In genomic region chr2:234794866-234795265, GRCh38 we compare ENCODE assay signal across 33 cellular contexts.
"Had no signal": no experiment of that assay in that cellular context is flagged by ENCODE, and none has a peak within 500 bp of the region (broad histone marks: within the 10 kb centered on the region; RNA-seq: fewer than 3 reads in every experiment).

No MANE protein-coding gene starts in this region.

- H3K27ac ChIP-seq: breast epithelium, gastroesophageal sphincter, sigmoid colon, stomach, thyroid gland, upper lobe of left lung, vagina had no signal

- H3K4me3 Mint-ChIP-seq: activated B cell treated with CpG ODN at 0.5 μM for 24 hours; activated CD8-positive, alpha-beta memory T cell treated with anti-CD3 and anti-CD28 coated beads, Interleukin-2, amount 10 ng/mL, durations not matched to agents 7 days and 5 days; activated CD8-positive, alpha-beta T cell treated with anti-CD3 and anti-CD28 coated beads, Interleukin-2, amount 10 ng/mL, durations not matched to agents 7 days and 5 days; activated naive CD4-positive, alpha-beta T cell treated with anti-CD3 and anti-CD28 coated beads, Interleukin-2, amount 10 ng/mL, durations not matched to agents 7 days and 5 days; activated naive CD8-positive, alpha-beta T cell treated with anti-CD3 and anti-CD28 coated beads, Interleukin-2, amount 10 ng/mL, durations not matched to agents 7 days and 5 days; immature natural killer cell; naive thymus-derived CD4-positive, alpha-beta T cell; stimulated activated naive B cell treated with anti-CD40 and anti-IgM and Interleukin-4, amounts not matched to agents 10 μg/mL and 1 μg/mL and 100 μg/mL, for 72 hours; T-helper 17 cell had no signal

- H3K27me3 ChIP-seq: breast epithelium, gastroesophageal sphincter, sigmoid colon, thyroid gland, upper lobe of left lung, vagina had no signal

- H3K36me3 ChIP-seq: breast epithelium, gastroesophageal sphincter, sigmoid colon, stomach, thyroid gland, upper lobe of left lung, vagina had no signal

- H3K4me1 Mint-ChIP-seq: activated B cell treated with CpG ODN at 0.5 μM for 24 hours; activated CD8-positive, alpha-beta memory T cell treated with anti-CD3 and anti-CD28 coated beads, Interleukin-2, amount 10 ng/mL, durations not matched to agents 7 days and 5 days; activated naive CD4-positive, alpha-beta T cell treated with anti-CD3 and anti-CD28 coated beads, Interleukin-2, amount 10 ng/mL, durations not matched to agents 7 days and 5 days; activated naive CD8-positive, alpha-beta T cell treated with anti-CD3 and anti-CD28 coated beads, Interleukin-2, amount 10 ng/mL, durations not matched to agents 7 days and 5 days; immature natural killer cell; naive thymus-derived CD4-positive, alpha-beta T cell; stimulated activated naive B cell treated with anti-CD40 and anti-IgM and Interleukin-4, amounts not matched to agents 10 μg/mL and 1 μg/mL and 100 μg/mL, for 72 hours; T-helper 17 cell had no signal

- H3K36me3 Mint-ChIP-seq: activated CD8-positive, alpha-beta memory T cell treated with anti-CD3 and anti-CD28 coated beads, Interleukin-2, amount 10 ng/mL, durations not matched to agents 7 days and 5 days; activated naive CD4-positive, alpha-beta T cell treated with anti-CD3 and anti-CD28 coated beads, Interleukin-2, amount 10 ng/mL, durations not matched to agents 7 days and 5 days; activated naive CD8-positive, alpha-beta T cell treated with anti-CD3 and anti-CD28 coated beads, Interleukin-2, amount 10 ng/mL, durations not matched to agents 7 days and 5 days; immature natural killer cell; naive thymus-derived CD4-positive, alpha-beta T cell; stimulated activated naive B cell treated with anti-CD40 and anti-IgM and Interleukin-4, amounts not matched to agents 10 μg/mL and 1 μg/mL and 100 μg/mL, for 72 hours had no signal

- DNase-seq: activated B cell treated with CpG ODN at 0.5 μM for 24 hours; activated CD4-positive, alpha-beta T cell treated with anti-CD3 and anti-CD28 coated beads, Interleukin-2, amount 50 U/mL, for 1 hour; activated CD8-positive, alpha-beta memory T cell treated with anti-CD3 and anti-CD28 coated beads, Interleukin-2, amount 10 ng/mL, durations not matched to agents 7 days and 5 days; activated CD8-positive, alpha-beta T cell treated with anti-CD3 and anti-CD28 coated beads, Interleukin-2, amount 10 ng/mL, durations not matched to agents 7 days and 5 days; activated gamma-delta T cell; activated naive CD4-positive, alpha-beta T cell treated with anti-CD3 and anti-CD28 coated beads, Interleukin-2, amount 10 ng/mL, durations not matched to agents 7 days and 5 days; activated naive CD8-positive, alpha-beta T cell treated with anti-CD3 and anti-CD28 coated beads, Interleukin-2, amount 10 ng/mL, durations not matched to agents 7 days and 5 days; activated T-cell treated with anti-CD3 and anti-CD28 coated beads for 4 hours; central memory CD4-positive, alpha-beta T cell; dermis blood vessel endothelial cell; effector CD4-positive, alpha-beta T cell; head of caudate nucleus; hypothalamus; immature natural killer cell; kidney; left colon; naive thymus-derived CD4-positive, alpha-beta T cell; retina; sigmoid colon; small intestine; stimulated activated CD4-positive, alpha-beta T cell treated with anti-CD3 and anti-CD28 coated beads, Interleukin-1b, Interleukin-23, amount 100 ng/mL, for 48 hours; stimulated activated CD4-positive, alpha-beta T cell treated with anti-CD3 and anti-CD28 coated beads, Interleukin-4, amount 100 ng/mL, for 4 hours; stimulated activated CD8-positive, alpha-beta memory T cell treated with anti-CD3 and anti-CD28 coated beads, Interleukin-4, amount 100 ng/mL, for 48 hours; stimulated activated naive B cell treated with anti-CD40 and anti-IgM and Interleukin-4, amounts not matched to agents 10 μg/mL and 1 μg/mL and 100 μg/mL, for 72 hours; stomach; T-helper 17 cell; thyroid gland; upper lobe of left lung had no signal

- H3K9me3 Mint-ChIP-seq: activated B cell treated with CpG ODN at 0.5 μM for 24 hours; activated naive CD4-positive, alpha-beta T cell treated with anti-CD3 and anti-CD28 coated beads, Interleukin-2, amount 10 ng/mL, durations not matched to agents 7 days and 5 days; activated naive CD8-positive, alpha-beta T cell treated with anti-CD3 and anti-CD28 coated beads, Interleukin-2, amount 10 ng/mL, durations not matched to agents 7 days and 5 days; immature natural killer cell; stimulated activated naive B cell treated with anti-CD40 and anti-IgM and Interleukin-4, amounts not matched to agents 10 μg/mL and 1 μg/mL and 100 μg/mL, for 72 hours had no signal

- ATAC-seq: activated CD8-positive, alpha-beta memory T cell treated with anti-CD3 and anti-CD28 coated beads, Interleukin-2, amount 10 ng/mL, durations not matched to agents 7 days and 5 days; activated CD8-positive, alpha-beta T cell treated with anti-CD3 and anti-CD28 coated beads, Interleukin-2, amount 10 ng/mL, durations not matched to agents 7 days and 5 days; gastroesophageal sphincter; left colon; naive thymus-derived CD4-positive, alpha-beta T cell; SK-N-SH treated with all-trans-retinoic acid at 6 μM for 48 hours; stimulated activated naive B cell treated with anti-CD40 and anti-IgM and Interleukin-4, amounts not matched to agents 10 μg/mL and 1 μg/mL and 100 μg/mL, for 72 hours; T-helper 17 cell had no signal

- H3K9me3 ChIP-seq: breast epithelium, gastroesophageal sphincter, sigmoid colon, stomach, thyroid gland, upper lobe of left lung, vagina had no signal

- H3K4me3 ChIP-seq: breast epithelium, gastroesophageal sphincter, sigmoid colon, stomach, thyroid gland, upper lobe of left lung, vagina had no signal

- H3K4me1 ChIP-seq: breast epithelium, gastroesophageal sphincter, thyroid gland, upper lobe of left lung, vagina had no signal

- H3K27me3 Mint-ChIP-seq: activated naive CD8-positive, alpha-beta T cell treated with anti-CD3 and anti-CD28 coated beads, Interleukin-2, amount 10 ng/mL, durations not matched to agents 7 days and 5 days had no signal

- H3K27ac Mint-ChIP-seq: activated B cell treated with CpG ODN at 0.5 μM for 24 hours; activated CD8-positive, alpha-beta memory T cell treated with anti-CD3 and anti-CD28 coated beads, Interleukin-2, amount 10 ng/mL, durations not matched to agents 7 days and 5 days; activated CD8-positive, alpha-beta T cell treated with anti-CD3 and anti-CD28 coated beads, Interleukin-2, amount 10 ng/mL, durations not matched to agents 7 days and 5 days; activated naive CD4-positive, alpha-beta T cell treated with anti-CD3 and anti-CD28 coated beads, Interleukin-2, amount 10 ng/mL, durations not matched to agents 7 days and 5 days; activated naive CD8-positive, alpha-beta T cell treated with anti-CD3 and anti-CD28 coated beads, Interleukin-2, amount 10 ng/mL, durations not matched to agents 7 days and 5 days; immature natural killer cell; naive thymus-derived CD4-positive, alpha-beta T cell; progenitor cell of endocrine pancreas; stimulated activated naive B cell treated with anti-CD40 and anti-IgM and Interleukin-4, amounts not matched to agents 10 μg/mL and 1 μg/mL and 100 μg/mL, for 72 hours; T-helper 17 cell had no signal
